Comparison of ENCODE assay signal across 8 cellular contexts in the genomic region with DNA sequence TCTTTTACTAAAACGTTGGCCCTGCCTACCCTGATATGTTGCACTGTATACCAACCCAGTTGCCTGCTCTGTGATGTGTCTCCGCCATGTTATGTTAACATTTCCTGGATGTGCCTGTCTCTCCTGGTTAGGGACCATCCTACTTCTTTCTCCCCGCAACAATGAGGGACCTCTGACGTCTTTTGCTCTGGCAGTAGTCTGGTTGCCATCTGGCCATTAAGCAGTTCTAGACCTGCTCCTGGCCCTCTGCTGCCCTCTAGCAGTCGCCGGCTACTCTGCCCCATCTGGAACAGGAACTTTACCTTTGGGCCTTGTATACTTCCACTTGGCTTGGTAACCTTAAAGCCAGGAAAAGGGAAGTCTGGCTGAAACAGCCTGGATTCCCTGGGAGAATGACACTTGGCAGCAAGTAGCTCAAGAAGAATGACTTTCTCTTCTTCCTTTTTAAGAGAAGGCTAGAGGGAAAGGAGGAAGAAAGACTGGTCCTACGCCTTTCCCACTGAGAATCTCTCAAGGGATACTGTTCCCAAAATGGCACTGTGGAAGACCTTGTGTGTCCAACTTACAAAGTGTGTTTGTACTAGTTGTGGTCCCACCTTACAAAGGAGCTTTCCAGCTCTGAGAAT.
DNase-seq lines count a peak whose midpoint lies in the region; ATAC-seq and TF ChIP-seq lines count a peak whose summit lies in the region.

No MANE protein-coding gene starts in this region.

- no peaks in the 10 kb centered on the region for H3K9me3 Mint-ChIP-seq in H9
- H3K9me3 Mint-ChIP-seq in activated CD8-positive, alpha-beta T cell treated with anti-CD3 and anti-CD28 coated beads, Interleukin-2, amount 10 ng/mL, durations not matched to agents 7 days and 5 days (ENCODE audit: insufficient read depth), result peaks cover 1% of the 10 kb centered on the region
- H3K9me3 Mint-ChIP-seq in glutamatergic neuron (ENCODE audit: unreplicated experiment), result peaks cover 1% of the 10 kb centered on the region

- no peak overlapping the region for H3K9ac ChIP-seq in H9 (ENCODE audit: extremely low read depth, insufficient read length, low read length)

- H3K23ac ChIP-seq in H9 (ENCODE audit: insufficient read length, low read depth, low read length), result no peak overlapping the region

- no peak overlapping the region for H4K5ac ChIP-seq in H9 (ENCODE audit: insufficient read length, low read depth, low read length)

- POLR2A ChIA-PET in activated CD8-positive, alpha-beta T cell treated with anti-CD3 and anti-CD28 coated beads, Interleukin-2, amount 10 ng/mL, durations not matched to agents 7 days and 5 days (lab: Charles Lee), result no interaction called here

- H3K18ac ChIP-seq in H9 (ENCODE audit: insufficient read length, low read depth, low read length), result no peak overlapping the region

- H3K56ac ChIP-seq in H9 (ENCODE audit: insufficient read length, low read depth, low read length), result no peak overlapping the region

- no peak overlapping the region for H2BK120ac ChIP-seq in H9 (ENCODE audit: low read depth, low read length, poor library complexity, severe bottlenecking)

- no peak overlapping the region for H2AK5ac ChIP-seq in H9 (ENCODE audit: insufficient read length, low read length)

- H2BK20ac ChIP-seq in H9 (ENCODE audit: low read depth, low read length, poor library complexity, severe bottlenecking), result no peak overlapping the region

- no peak overlapping the region for H3K27ac ChIP-seq in H9 (ENCODE audit: insufficient read length, low read depth, low read length)

- H3K36me3 Mint-ChIP-seq in H9 (ENCODE audit: insufficient read depth in 1 of 3, low read depth in 3 of 3), result peaks cover 4 to 19% (median 5%) of the 10 kb centered on the region in 3 experiments; a peak in 5 of 7 replicates
- H3K36me3 Mint-ChIP-seq in activated CD8-positive, alpha-beta T cell treated with anti-CD3 and anti-CD28 coated beads, Interleukin-2, amount 10 ng/mL, durations not matched to agents 7 days and 5 days (ENCODE audit: low read depth), result no peaks in the 10 kb centered on the region
- H3K36me3 Mint-ChIP-seq in glutamatergic neuron (ENCODE audit: unreplicated experiment), result no peaks in the 10 kb centered on the region

- H3K79me1 ChIP-seq in H9 (ENCODE audit: insufficient read depth, low read depth, low read length, poor library complexity, severe bottlenecking), result no peaks in the 10 kb centered on the region

- no peaks in the 10 kb centered on the region for H3K27me3 ChIP-seq in H9 (ENCODE audit: insufficient read depth, low read length)

- H2AFZ ChIP-seq in H9 (ENCODE audit: low read length), result no peak overlapping the region

- peak; percentile 15 for DNase-seq in GM10266 (ENCODE audit: extremely low spot score)
- peak; percentile 81 for DNase-seq in H9
- DNase-seq in NCI-H2107 treated with DMSO at 0.1 percent for 48 hours (lab: John Stamatoyannopoulos, UW; ENCODE audit: unreplicated experiment), result peak; percentile 44
- DNase-seq in activated CD8-positive, alpha-beta T cell treated with anti-CD3 and anti-CD28 coated beads, Interleukin-2, amount 10 ng/mL, durations not matched to agents 7 days and 5 days, result peak; percentile 41
- DNase-seq in glutamatergic neuron, result peak; percentile 72
- DNase-seq in stimulated activated CD4-positive, alpha-beta T cell treated with anti-CD3 and anti-CD28 coated beads, Interleukin-12 subunit alpha, Interleukin-12 subunit beta, amount 100 ng/mL, for 48 hours (ENCODE audit: low read depth in 2 of 3, low spot score in 1 of 3), result peak in 2 of 3 donors; percentile 6 to 40
- DNase-seq in KG1 (lab: John Stamatoyannopoulos, UW), result no peak
- DNase-seq in GM19238 (ENCODE audit: insufficient read length, low spot score), result no peak

- TF ChIP-seq CTCF in GM10266 (IDR thresholded peaks at IDR 0.05; ENCODE audit: control insufficient read depth, insufficient read depth, low read depth, missing control alignments) (peak; percentile 47), H9 (conservative IDR thresholded peaks at IDR 0.05) (peak; percentile 95), glutamatergic neuron (IDR thresholded peaks at IDR 0.05; ENCODE audit: partially characterized antibody, unreplicated experiment) (peak; percentile 41)

- no peak overlapping the region for H3K14ac ChIP-seq in H9 (ENCODE audit: insufficient read depth, low read length)

- H3K4me3 Mint-ChIP-seq in H9 (peak overlapping the region in 1 of 2 experiments; percentile 22; a peak in 1 of 5 replicates), glutamatergic neuron (ENCODE audit: unreplicated experiment) (no peak overlapping the region)
- H3K4me3 Mint-ChIP-seq in activated CD8-positive, alpha-beta T cell treated with anti-CD3 and anti-CD28 coated beads, Interleukin-2, amount 10 ng/mL, durations not matched to agents 7 days and 5 days, result no peak overlapping the region

- no peak overlapping the region for H2BK12ac ChIP-seq in H9 (ENCODE audit: insufficient read length, low read depth, low read length)

- no peak overlapping the region for H4K8ac ChIP-seq in H9 (replicated peaks; ENCODE audit: insufficient read length, low read depth, low read length)

- no peak overlapping the region for H2BK5ac ChIP-seq in H9 (ENCODE audit: insufficient read length, low read length)

- H3K27ac Mint-ChIP-seq in H9 (peak overlapping the region in 1 of 3 experiments; percentile 76; a peak in 2 of 7 replicates), glutamatergic neuron (ENCODE audit: unreplicated experiment) (peak overlapping the region; percentile 76)
- no peak overlapping the region for H3K27ac Mint-ChIP-seq in activated CD8-positive, alpha-beta T cell treated with anti-CD3 and anti-CD28 coated beads, Interleukin-2, amount 10 ng/mL, durations not matched to agents 7 days and 5 days

- H3K27me3 Mint-ChIP-seq in H9 (ENCODE audit: low read depth), result no peaks in the 10 kb centered on the region
- H3K27me3 Mint-ChIP-seq in activated CD8-positive, alpha-beta T cell treated with anti-CD3 and anti-CD28 coated beads, Interleukin-2, amount 10 ng/mL, durations not matched to agents 7 days and 5 days (ENCODE audit: low read depth), result no peaks in the 10 kb centered on the region
- peaks cover 1% of the 10 kb centered on the region for H3K27me3 Mint-ChIP-seq in glutamatergic neuron (ENCODE audit: unreplicated experiment)

- H4K91ac ChIP-seq in H9 (ENCODE audit: insufficient read length, low read depth, low read length), result no peak overlapping the region

- H3K79me2 ChIP-seq in H9 (ENCODE audit: insufficient read depth, low read length), result no peaks in the 10 kb centered on the region

- ATAC-seq in activated CD8-positive, alpha-beta T cell treated with anti-CD3 and anti-CD28 coated beads, Interleukin-2, amount 10 ng/mL, durations not matched to agents 7 days and 5 days, result no peak

- H3K4me1 ChIP-seq in H9 (ENCODE audit: insufficient read depth, low read length), result peaks cover 15% of the 10 kb centered on the region

- WGBS in H9 (ENCODE audit: extremely low coverage, insufficient read length, low lambda C conversion rate), result no CpG with 5 or more reads among the region's 7 CpGs

- H3K23me2 ChIP-seq in H9 (ENCODE audit: insufficient read length, low read depth, low read length, poor library complexity, severe bottlenecking), result no peaks in the 10 kb centered on the region

- CTCF ChIA-PET in activated CD8-positive, alpha-beta T cell treated with anti-CD3 and anti-CD28 coated beads, Interleukin-2, amount 10 ng/mL, durations not matched to agents 7 days and 5 days (lab: Charles Lee), result interaction anchor here (0.9 to 3.0 kb wide), 10 partner anchors 8 to 474 kb away, joined by 3 to 18 read pairs (median 5); no protein-coding TSS in a partner anchor

- H2BK15ac ChIP-seq in H9 (ENCODE audit: low read depth, low read length), result no peak overlapping the region

- H3K4me2 ChIP-seq in H9 (ENCODE audit: insufficient read depth, insufficient read length, low read length), result no peak overlapping the region

- H4K20me1 ChIP-seq in H9 (ENCODE audit: control insufficient read depth, insufficient read depth, insufficient read length), result no peaks in the 10 kb centered on the region

- H3K9me3 ChIP-seq in H9 (ENCODE audit: control insufficient read depth, low read depth, low read length), result no peaks in the 10 kb centered on the region

- no peak overlapping the region for H3K4ac ChIP-seq in H9 (ENCODE audit: low read depth, low read length)

- H3T11ph ChIP-seq in H9 (ENCODE audit: low read length), result no peak overlapping the region

- H3K4me1 Mint-ChIP-seq in H9 (peaks cover 52 to 58% of the 10 kb centered on the region in 2 experiments), glutamatergic neuron (ENCODE audit: low read depth, unreplicated experiment) (peaks cover 1% of the 10 kb centered on the region)
- H3K4me1 Mint-ChIP-seq in activated CD8-positive, alpha-beta T cell treated with anti-CD3 and anti-CD28 coated beads, Interleukin-2, amount 10 ng/mL, durations not matched to agents 7 days and 5 days (ENCODE audit: low read depth), result peaks cover 18% of the 10 kb centered on the region

Comparison
In these comparisons a context has a peak if more than half of its experiments do, and no peak if none do; other contexts are left out.
1. DNase-seq: peak in GM10266 (single experiment), H9 (single experiment), NCI-H2107 treated with DMSO at 0.1 percent for 48 hours (single experiment), activated CD8-positive, alpha-beta T cell treated with anti-CD3 and anti-CD28 coated beads, Interleukin-2, amount 10 ng/mL, durations not matched to agents 7 days and 5 days (single experiment), glutamatergic neuron (single experiment) and stimulated activated CD4-positive, alpha-beta T cell treated with anti-CD3 and anti-CD28 coated beads, Interleukin-12 subunit alpha, Interleukin-12 subunit beta, amount 100 ng/mL, for 48 hours (2 of 3); none in KG1 (single experiment) and GM19238 (single experiment).
2. CTCF ChIP-seq: peak in every context shown above with its lines; median percentile 95 in H9; 47 in GM10266; 41 in glutamatergic neuron.